Comparison of ENCODE assay signal across 10 cellular contexts in genomic region chr1:231192620-231193163, GRCh38. TPM values are rescaled to one million over a fixed set of nuclear protein-coding genes. Genes with fewer than 3 reads are reported as not detected.
A peak's percentile ranks its signal among the peaks of the same experiment; 100 is the strongest.
DNase-seq lines count a peak whose midpoint lies in the region; ATAC-seq and TF ChIP-seq lines count a peak whose summit lies in the region.
"Had no signal": no experiment of that assay in that cellular context is flagged by ENCODE, and none has a peak within 500 bp of the region (broad histone marks: within the 10 kb centered on the region; RNA-seq: fewer than 3 reads in every experiment).

No MANE protein-coding gene starts in this region.

- DNase-seq in DMS 273 (lab: John Stamatoyannopoulos, UW; ENCODE audit: unreplicated experiment) (peak; percentile 64), DMS 273 treated with DMSO at 0.1 percent for 48 hours (lab: John Stamatoyannopoulos, UW) (no peak), body of pancreas (peak; percentile 64 to 89 (median 82)), left lobe of liver (ENCODE audit: low spot score) (no peak), upper lobe of left lung (peak in 1 of 2 donors; percentile 82), NCI-H2107 treated with DMSO at 0.1 percent for 48 hours (lab: John Stamatoyannopoulos, UW; ENCODE audit: unreplicated experiment) (no peak), NCI-H187 treated with DMSO at 0.1 percent for 48 hours (lab: John Stamatoyannopoulos, UW) (no peak), HCEC 1CT (no peak)
- DNase-seq: activated CD8-positive, alpha-beta memory T cell treated with anti-CD3 and anti-CD28 coated beads, Interleukin-2, amount 50 U/mL, for 48 hours had no signal

- TF ChIP-seq CTCF in body of pancreas (IDR thresholded peaks at IDR 0.05) (no peak), upper lobe of left lung (IDR thresholded peaks at IDR 0.05) (no peak)

- H3K36me3 ChIP-seq in body of pancreas (replicated peaks in 1 of 2; ENCODE audit: insufficient read depth in 1 of 2, low read depth in 2 of 2) (no peaks in the 10 kb centered on the region), upper lobe of left lung (no peaks in the 10 kb centered on the region)

- TF ChIP-seq EP300 in upper lobe of left lung (IDR thresholded peaks at IDR 0.05): no peak

- H3K9me3 ChIP-seq in body of pancreas (no peaks in the 10 kb centered on the region), upper lobe of left lung (peaks cover 0 to 3% (median 0%) of the 10 kb centered on the region in 4 donors)

- intact Hi-C loops in body of pancreas (cut with DNase I): no loop called here

- ATAC-seq in body of pancreas (peak; percentile 81), left lobe of liver (peak; percentile 37), upper lobe of left lung (ENCODE audit: low FRiP score in 2 of 2) (peak; percentile 37 to 80)

- H3K27me3 ChIP-seq in body of pancreas (no peaks in the 10 kb centered on the region), upper lobe of left lung (no peaks in the 10 kb centered on the region)

- H3K4me1 ChIP-seq in body of pancreas (peaks cover 24% of the 10 kb centered on the region), upper lobe of left lung (peaks cover 0 to 10% (median 6%) of the 10 kb centered on the region in 4 donors)

- 24 to 31% methylated on average over 10 to 12 of the region's 12 CpGs for WGBS in body of pancreas, 2 donors
- WGBS in upper lobe of left lung, 2 donors: 34 to 39% methylated on average over 11 to 12 of the region's 12 CpGs

- no peak overlapping the region for H3K4me3 ChIP-seq in body of pancreas
- H3K4me3 ChIP-seq in upper lobe of left lung: no peak overlapping the region

- H3K27ac ChIP-seq in body of pancreas (peak overlapping the region in 2 of 4 donors; percentile 5 to 34), upper lobe of left lung (no peak overlapping the region)
- H3K27ac ChIP-seq: 22Rv1 had no signal

- no peak for TF ChIP-seq POLR2A in body of pancreas (IDR thresholded peaks at IDR 0.05)
- TF ChIP-seq POLR2A in upper lobe of left lung (IDR thresholded peaks at IDR 0.05): no peak

RNA-seq across cellular contexts. Expression of gene TRIM67, which starts 30.8 kb away (rescaled TPM):
- total RNA-seq in body of pancreas (under 1 TPM in 1 of 2 donors, not detected in 1; under 0.01 TPM), left lobe of liver (0.03 TPM), upper lobe of left lung (under 1 TPM in 1 of 6 donors, not detected in 5; 0.03 TPM)

RNA-seq across cellular contexts. Expression of gene GNPAT, which starts 48.3 kb away (rescaled TPM):
- total RNA-seq in body of pancreas (10 to 100 TPM; 18.1 to 27.0 TPM), left lobe of liver (19.0 TPM), upper lobe of left lung (10 to 100 TPM; 14.0 to 65.0 (median 30.5) TPM)

Comparison
In these comparisons a context has a peak if more than half of its experiments do, and no peak if none do; other contexts are left out.
1. DNase-seq: peak in DMS 273 (single experiment) and body of pancreas (4 of 4); none in DMS 273 treated with DMSO at 0.1 percent for 48 hours (single experiment), left lobe of liver (single experiment), NCI-H2107 treated with DMSO at 0.1 percent for 48 hours (single experiment), NCI-H187 treated with DMSO at 0.1 percent for 48 hours (single experiment) and HCEC 1CT (single experiment).
2. Peak in every context shown above with its lines, with median percentiles within 50 percentile points of each other: ATAC-seq.